In genomic region chr20:62031462-62032092, GRCh38 we compare ENCODE assay signal across 14 cellular contexts. TPM values are rescaled to one million over a fixed set of nuclear protein-coding genes. Genes with fewer than 3 reads are reported as not detected.
DNase-seq lines count a peak whose midpoint lies in the region; ATAC-seq lines count a peak whose summit lies in the region.
"Had no signal": no experiment of that assay in that cellular context is flagged by ENCODE, and none has a peak within 500 bp of the region (broad histone marks: within the 10 kb centered on the region; RNA-seq: fewer than 3 reads in every experiment).

No MANE protein-coding gene starts in this region.

- H3K4me3 Mint-ChIP-seq in T-helper 2 cell treated with Interferon-gamma antibody and Interleukin-4, amounts not matched to agents 5 μg/mL and 100 μg/mL, for 36 hours: no peak overlapping the region
- H3K4me3 Mint-ChIP-seq in activated T-helper 17 cell treated with anti-CD3 and anti-CD28 coated beads, Interleukin-2, amount 50 U/mL, for 72 hours: peak overlapping the region; percentile 61
- H3K4me3 Mint-ChIP-seq in naive B cell: peak overlapping the region in 5 of 8 donors; percentile 24 to 84 (median 42)

- H3K27ac Mint-ChIP-seq in T-helper 2 cell treated with Interferon-gamma antibody and Interleukin-4, amounts not matched to agents 5 μg/mL and 100 μg/mL, for 36 hours: peak overlapping the region; percentile 40
- H3K27ac Mint-ChIP-seq in activated T-helper 17 cell treated with anti-CD3 and anti-CD28 coated beads, Interleukin-2, amount 50 U/mL, for 72 hours: peak overlapping the region; percentile 82
- H3K27ac Mint-ChIP-seq in naive B cell: peak overlapping the region; percentile 78 to 96 (median 91)

- H3K27me3 Mint-ChIP-seq in T-helper 2 cell treated with Interferon-gamma antibody and Interleukin-4, amounts not matched to agents 5 μg/mL and 100 μg/mL, for 36 hours (ENCODE audit: low read depth): no peaks in the 10 kb centered on the region
- no peaks in the 10 kb centered on the region for H3K27me3 Mint-ChIP-seq in activated T-helper 17 cell treated with anti-CD3 and anti-CD28 coated beads, Interleukin-2, amount 50 U/mL, for 72 hours
- no peaks in the 10 kb centered on the region for H3K27me3 Mint-ChIP-seq in naive B cell

- no peak for DNase-seq in T-helper 2 cell treated with Interferon-gamma antibody and Interleukin-4, amounts not matched to agents 5 μg/mL and 100 μg/mL, for 36 hours (ENCODE audit: low spot score)
- DNase-seq in T-helper 2 cell (no peak), naive B cell (no peak), NCI-H526 treated with DMSO at 0.1 percent for 48 hours (lab: John Stamatoyannopoulos, UW) (no peak), kidney tubule cell (ENCODE audit: low spot score) (no peak)
- DNase-seq: 8988T; activated CD4-positive, alpha-beta T cell treated with anti-CD3 and anti-CD28 coated beads for 1 hour; Caco-2; hippocampal formation; NCI-H2171 treated with DMSO at 0.1 percent for 48 hours; OCI-M1 had no signal

- H3K4me1 Mint-ChIP-seq in T-helper 2 cell treated with Interferon-gamma antibody and Interleukin-4, amounts not matched to agents 5 μg/mL and 100 μg/mL, for 36 hours (ENCODE audit: low read depth): peaks cover 31% of the 10 kb centered on the region
- H3K4me1 Mint-ChIP-seq in activated T-helper 17 cell treated with anti-CD3 and anti-CD28 coated beads, Interleukin-2, amount 50 U/mL, for 72 hours: peaks cover 46% of the 10 kb centered on the region
- peaks cover 47 to 75% (median 67%) of the 10 kb centered on the region in 3 donors for H3K4me1 Mint-ChIP-seq in naive B cell

- no peaks in the 10 kb centered on the region for H3K9me3 Mint-ChIP-seq in T-helper 2 cell treated with Interferon-gamma antibody and Interleukin-4, amounts not matched to agents 5 μg/mL and 100 μg/mL, for 36 hours
- no peaks in the 10 kb centered on the region for H3K9me3 Mint-ChIP-seq in activated T-helper 17 cell treated with anti-CD3 and anti-CD28 coated beads, Interleukin-2, amount 50 U/mL, for 72 hours
- H3K9me3 Mint-ChIP-seq in naive B cell: no peaks in the 10 kb centered on the region

- H3K36me3 Mint-ChIP-seq in T-helper 2 cell treated with Interferon-gamma antibody and Interleukin-4, amounts not matched to agents 5 μg/mL and 100 μg/mL, for 36 hours (ENCODE audit: low read depth): no peaks in the 10 kb centered on the region
- no peaks in the 10 kb centered on the region for H3K36me3 Mint-ChIP-seq in activated T-helper 17 cell treated with anti-CD3 and anti-CD28 coated beads, Interleukin-2, amount 50 U/mL, for 72 hours (ENCODE audit: low read depth)
- no peaks in the 10 kb centered on the region for H3K36me3 Mint-ChIP-seq in naive B cell

- ATAC-seq in HG03378 (IDR thresholded peaks at IDR 0.05; ENCODE audit: unreplicated experiment) (peak; percentile 16), naive B cell (ENCODE audit: low read depth in 2 of 2) (no peak), HG02763 (IDR thresholded peaks at IDR 0.05; ENCODE audit: unreplicated experiment) (no peak)
- ATAC-seq in activated T-helper 17 cell treated with anti-CD3 and anti-CD28 coated beads, Interleukin-2, amount 50 U/mL, for 72 hours (replicated peaks): peak; percentile 66

RNA-seq across cellular contexts. Expression of gene TAF4, which starts 34.1 kb away (rescaled TPM):
- 10 to 100 TPM; 13.4 to 14.5 TPM for total RNA-seq in activated T-helper 17 cell treated with anti-CD3 and anti-CD28 coated beads, Interleukin-2, amount 50 U/mL, for 72 hours
- polyA plus RNA-seq in naive B cell (ENCODE audit: low read depth in 6 of 6): 1 to 10 TPM; 1.3 to 4.2 (median 1.8) TPM

Comparison
In these comparisons a context has a peak if more than half of its experiments do, and no peak if none do; other contexts are left out.
1. H3K27ac Mint-ChIP-seq: peak in every context shown above with its lines; median percentile 91 in naive B cell; 82 in activated T-helper 17 cell treated with anti-CD3 and anti-CD28 coated beads, Interleukin-2, amount 50 U/mL, for 72 hours; 40 in T-helper 2 cell treated with Interferon-gamma antibody and Interleukin-4, amounts not matched to agents 5 μg/mL and 100 μg/mL, for 36 hours.
2. ATAC-seq: peak in HG03378 (single experiment) and activated T-helper 17 cell treated with anti-CD3 and anti-CD28 coated beads, Interleukin-2, amount 50 U/mL, for 72 hours (single experiment); none in naive B cell (0 of 2) and HG02763 (single experiment).